38 cellular contexts compared by ENCODE assay signal in genomic region chr10:49128854-49129253, GRCh38. TPM values are rescaled to one million over a fixed set of nuclear protein-coding genes. Genes with fewer than 3 reads are reported as not detected.
DNase-seq lines count a peak whose midpoint lies in the region; TF ChIP-seq lines count a peak whose summit lies in the region.
"Had no signal": no experiment of that assay in that cellular context is flagged by ENCODE, and none has a peak within 500 bp of the region (broad histone marks: within the 10 kb centered on the region; RNA-seq: fewer than 3 reads in every experiment).

No MANE protein-coding gene starts in this region.

- TF ChIP-seq CTCF in osteocyte (IDR thresholded peaks at IDR 0.05) = no peak
- no peak for TF ChIP-seq CTCF in suprapubic skin (IDR thresholded peaks at IDR 0.05)
- TF ChIP-seq CTCF in mesothelial cell of epicardium (IDR thresholded peaks at IDR 0.05; ENCODE audit: unreplicated experiment) = no peak

- H3K27me3 ChIP-seq in suprapubic skin = no peaks in the 10 kb centered on the region
- H3K27me3 ChIP-seq: BE2C; BLaER1; BLaER1 treated with 17β-estradiol and CSF1 and Interleukin-3, amounts not matched to agents 10 nM and 100 nM had no signal

- no peaks in the 10 kb centered on the region for H3K4me1 ChIP-seq in suprapubic skin
- H3K4me1 ChIP-seq: A549, BE2C, Caco-2 had no signal

- no peak overlapping the region for H3K4me3 ChIP-seq in suprapubic skin
- H3K4me3 ChIP-seq: A549; BLaER1; BLaER1 treated with 17β-estradiol and CSF1 and Interleukin-3, amounts not matched to agents 10 nM and 100 nM had no signal

- H3K4me1 Mint-ChIP-seq in osteocyte (ENCODE audit: unreplicated experiment) (no peaks in the 10 kb centered on the region), mesothelial cell of epicardium (no peaks in the 10 kb centered on the region)
- H3K4me1 Mint-ChIP-seq: B cell; CD14-positive monocyte; CD4-positive, alpha-beta memory T cell; CD4-positive, CD25-positive, alpha-beta regulatory T cell; CD8-positive, alpha-beta memory T cell had no signal

- no peak overlapping the region for H3K4me3 Mint-ChIP-seq in osteocyte (ENCODE audit: unreplicated experiment)
- no peak overlapping the region for H3K4me3 Mint-ChIP-seq in mesothelial cell of epicardium
- H3K4me3 Mint-ChIP-seq: B cell; CD14-positive monocyte; CD4-positive, alpha-beta memory T cell; CD4-positive, alpha-beta T cell; CD4-positive, CD25-positive, alpha-beta regulatory T cell; CD8-positive, alpha-beta memory T cell; CD8-positive, alpha-beta T cell had no signal

- no peak for TF ChIP-seq POLR2A in suprapubic skin (IDR thresholded peaks at IDR 0.05)

- no peaks in the 10 kb centered on the region for H3K36me3 ChIP-seq in suprapubic skin
- H3K36me3 ChIP-seq: BE2C; BLaER1; BLaER1 treated with 17β-estradiol and CSF1 and Interleukin-3, amounts not matched to agents 10 nM and 100 nM had no signal

- peak; percentile 4 for DNase-seq in activated CD8-positive, alpha-beta memory T cell treated with anti-CD3 and anti-CD28 coated beads for 24 hours
- DNase-seq in activated CD8-positive, alpha-beta memory T cell treated with anti-CD3 and anti-CD28 coated beads, Interleukin-2, amount 50 U/mL, for 48 hours = no peak
- peak; percentile 6 for DNase-seq in islet precursor cell
- peak; percentile 50 for DNase-seq in left kidney (ENCODE audit: low read depth, low spot score)
- peak; percentile 44 for DNase-seq in osteocyte (ENCODE audit: extremely low spot score, unreplicated experiment)
- DNase-seq in suprapubic skin (ENCODE audit: low spot score in 2 of 2) = no peak
- DNase-seq in HPDE6-E6E7 (ENCODE audit: extremely low spot score) = no peak
- no peak for DNase-seq in mesothelial cell of epicardium (ENCODE audit: low spot score in 2 of 2, unreplicated experiment in 2 of 2)
- DNase-seq: 8988T; ACHN; AML-193; BE2C; C1 segment of cervical spinal cord; Caco-2; Calu3; CD4-positive, alpha-beta memory T cell; CD4-positive, alpha-beta T cell; CD4-positive, CD25-positive, alpha-beta regulatory T cell; CD8-positive, alpha-beta memory T cell; CD8-positive, alpha-beta T cell; COR-L47; DMS 273 treated with DMSO at 0.1 percent for 48 hours; DMS153; DMS53; DMS79; DMS79 treated with DMSO at 0.1 percent for 48 hours; DND-41; EL had no signal

- H3K9me3 Mint-ChIP-seq in osteocyte (ENCODE audit: unreplicated experiment) = no peaks in the 10 kb centered on the region
- no peaks in the 10 kb centered on the region for H3K9me3 Mint-ChIP-seq in mesothelial cell of epicardium
- H3K9me3 Mint-ChIP-seq: CD8-positive, alpha-beta T cell had no signal

- no peak overlapping the region for H3K27ac ChIP-seq in suprapubic skin
- H3K27ac ChIP-seq: 22Rv1; A549; BLaER1; BLaER1 treated with 17β-estradiol and CSF1 and Interleukin-3, amounts not matched to agents 10 nM and 100 nM; C4-2B had no signal

- WGBS in suprapubic skin = 88% methylated on average over 4 of the region's 4 CpGs

- no peak for TF ChIP-seq EP300 in suprapubic skin (IDR thresholded peaks at IDR 0.05)

- H3K27me3 Mint-ChIP-seq in osteocyte (ENCODE audit: unreplicated experiment) = peaks cover 4% of the 10 kb centered on the region
- peaks cover 20% of the 10 kb centered on the region for H3K27me3 Mint-ChIP-seq in mesothelial cell of epicardium (ENCODE audit: low read depth)
- H3K27me3 Mint-ChIP-seq: CD4-positive, CD25-positive, alpha-beta regulatory T cell had no signal

- H3K36me3 Mint-ChIP-seq in osteocyte (ENCODE audit: unreplicated experiment) (no peaks in the 10 kb centered on the region), mesothelial cell of epicardium (no peaks in the 10 kb centered on the region)
- H3K36me3 Mint-ChIP-seq: CD14-positive monocyte; CD4-positive, alpha-beta memory T cell; CD4-positive, CD25-positive, alpha-beta regulatory T cell; CD8-positive, alpha-beta memory T cell; CD8-positive, alpha-beta T cell had no signal

- no peak overlapping the region for H3K27ac Mint-ChIP-seq in osteocyte (ENCODE audit: unreplicated experiment)
- H3K27ac Mint-ChIP-seq in mesothelial cell of epicardium = no peak overlapping the region
- H3K27ac Mint-ChIP-seq: B cell; CD14-positive monocyte; CD4-positive, alpha-beta T cell; CD4-positive, CD25-positive, alpha-beta regulatory T cell; CD8-positive, alpha-beta memory T cell; CD8-positive, alpha-beta T cell had no signal

- H3K9me3 ChIP-seq in suprapubic skin = no peaks in the 10 kb centered on the region
- H3K9me3 ChIP-seq: A549; BE2C; BLaER1; BLaER1 treated with 17β-estradiol and CSF1 and Interleukin-3, amounts not matched to agents 10 nM and 100 nM; Caco-2 had no signal

RNA-seq across cellular contexts. Expression of gene FAM170B, which starts 5.0 kb away (rescaled TPM):
- not detected in 2 replicates for total RNA-seq in osteocyte
- total RNA-seq in suprapubic skin = not detected
- total RNA-seq in mesothelial cell of epicardium = not detected in 3 replicates
- total RNA-seq: A172; A673; B cell; Caco-2; Calu3; CD4-positive, alpha-beta memory T cell; CD4-positive, alpha-beta T cell; CD4-positive, CD25-positive, alpha-beta regulatory T cell; CD8-positive, alpha-beta memory T cell; CD8-positive, alpha-beta T cell; Daoy had no signal

RNA-seq across cellular contexts. Expression of gene VSTM4, which starts 13.5 kb away (rescaled TPM):
- 0.70 and 0.81 TPM in 2 replicates for total RNA-seq in osteocyte
- 1 to 10 TPM; 4.0 to 6.0 (median 4.6) TPM for total RNA-seq in suprapubic skin
- 3.5 to 4.1 TPM (median 3.7 TPM) in 3 replicates for total RNA-seq in mesothelial cell of epicardium
- total RNA-seq: B cell; Caco-2; Calu3; CD4-positive, alpha-beta memory T cell; CD4-positive, CD25-positive, alpha-beta regulatory T cell; CD8-positive, alpha-beta T cell had no signal

RNA-seq across cellular contexts. Expression of gene TMEM273, which starts 59.3 kb away (rescaled TPM):
- total RNA-seq in osteocyte (not detected in 2 replicates), suprapubic skin (10 to 100 TPM in 1 of 4 donors, 1 to 10 TPM in 3; 1.3 to 10.6 (median 6.8) TPM), mesothelial cell of epicardium (not detected in 3 replicates)
- total RNA-seq: A172, A673, Caco-2, Calu3, Daoy had no signal

Comparison
In these comparisons a context has a peak if more than half of its experiments do, and no peak if none do; other contexts are left out.
1. DNase-seq: peak in activated CD8-positive, alpha-beta memory T cell treated with anti-CD3 and anti-CD28 coated beads for 24 hours (single experiment), islet precursor cell (single experiment), left kidney (single experiment) and osteocyte (single experiment); none in activated CD8-positive, alpha-beta memory T cell treated with anti-CD3 and anti-CD28 coated beads, Interleukin-2, amount 50 U/mL, for 48 hours (single experiment), suprapubic skin (0 of 2), HPDE6-E6E7 (single experiment) and mesothelial cell of epicardium (0 of 2).